1 cellular context compared by ENCODE assay signal in the genomic region with DNA sequence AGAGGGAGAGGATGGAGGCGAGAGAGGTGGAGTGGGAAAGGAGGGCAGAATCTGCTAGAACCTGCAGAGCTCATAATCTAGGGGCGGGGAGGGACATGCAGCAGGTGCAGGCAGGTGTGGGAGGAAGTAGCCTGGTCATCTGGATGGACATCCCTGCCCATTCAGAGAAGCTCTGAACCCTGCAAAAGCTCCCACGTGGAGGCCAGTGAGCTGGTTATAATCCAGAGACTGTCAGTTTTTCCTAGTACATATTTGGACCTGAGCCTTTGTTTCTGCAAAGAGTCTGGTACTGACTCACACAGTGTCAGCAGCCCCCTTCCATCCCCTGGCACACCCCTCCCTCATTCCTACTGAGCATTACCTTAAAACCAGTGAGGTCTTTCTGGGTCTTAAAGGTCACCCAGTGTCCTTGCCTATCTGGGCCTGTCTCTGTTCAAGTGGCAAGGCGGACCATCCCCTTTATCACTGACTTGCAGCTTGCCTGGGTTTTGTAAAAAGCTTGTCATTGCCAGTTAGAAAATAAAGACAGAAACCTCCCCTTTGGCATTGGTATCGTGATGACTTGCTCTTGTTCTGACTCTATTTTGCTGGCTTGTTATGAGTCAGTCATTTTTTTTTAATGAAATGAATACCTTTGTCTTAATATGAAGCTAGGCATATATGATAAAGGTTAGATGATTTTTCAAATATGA.
TF ChIP-seq lines count a peak whose summit lies in the region.

No MANE protein-coding gene starts in this region.

TF ChIP-seq in GM12878, 131 proteins besides CTCF, POLR2A, EP300 and RAD21 (continued from another document and continues in another):
- TF ChIP-seq, protein P1, sequence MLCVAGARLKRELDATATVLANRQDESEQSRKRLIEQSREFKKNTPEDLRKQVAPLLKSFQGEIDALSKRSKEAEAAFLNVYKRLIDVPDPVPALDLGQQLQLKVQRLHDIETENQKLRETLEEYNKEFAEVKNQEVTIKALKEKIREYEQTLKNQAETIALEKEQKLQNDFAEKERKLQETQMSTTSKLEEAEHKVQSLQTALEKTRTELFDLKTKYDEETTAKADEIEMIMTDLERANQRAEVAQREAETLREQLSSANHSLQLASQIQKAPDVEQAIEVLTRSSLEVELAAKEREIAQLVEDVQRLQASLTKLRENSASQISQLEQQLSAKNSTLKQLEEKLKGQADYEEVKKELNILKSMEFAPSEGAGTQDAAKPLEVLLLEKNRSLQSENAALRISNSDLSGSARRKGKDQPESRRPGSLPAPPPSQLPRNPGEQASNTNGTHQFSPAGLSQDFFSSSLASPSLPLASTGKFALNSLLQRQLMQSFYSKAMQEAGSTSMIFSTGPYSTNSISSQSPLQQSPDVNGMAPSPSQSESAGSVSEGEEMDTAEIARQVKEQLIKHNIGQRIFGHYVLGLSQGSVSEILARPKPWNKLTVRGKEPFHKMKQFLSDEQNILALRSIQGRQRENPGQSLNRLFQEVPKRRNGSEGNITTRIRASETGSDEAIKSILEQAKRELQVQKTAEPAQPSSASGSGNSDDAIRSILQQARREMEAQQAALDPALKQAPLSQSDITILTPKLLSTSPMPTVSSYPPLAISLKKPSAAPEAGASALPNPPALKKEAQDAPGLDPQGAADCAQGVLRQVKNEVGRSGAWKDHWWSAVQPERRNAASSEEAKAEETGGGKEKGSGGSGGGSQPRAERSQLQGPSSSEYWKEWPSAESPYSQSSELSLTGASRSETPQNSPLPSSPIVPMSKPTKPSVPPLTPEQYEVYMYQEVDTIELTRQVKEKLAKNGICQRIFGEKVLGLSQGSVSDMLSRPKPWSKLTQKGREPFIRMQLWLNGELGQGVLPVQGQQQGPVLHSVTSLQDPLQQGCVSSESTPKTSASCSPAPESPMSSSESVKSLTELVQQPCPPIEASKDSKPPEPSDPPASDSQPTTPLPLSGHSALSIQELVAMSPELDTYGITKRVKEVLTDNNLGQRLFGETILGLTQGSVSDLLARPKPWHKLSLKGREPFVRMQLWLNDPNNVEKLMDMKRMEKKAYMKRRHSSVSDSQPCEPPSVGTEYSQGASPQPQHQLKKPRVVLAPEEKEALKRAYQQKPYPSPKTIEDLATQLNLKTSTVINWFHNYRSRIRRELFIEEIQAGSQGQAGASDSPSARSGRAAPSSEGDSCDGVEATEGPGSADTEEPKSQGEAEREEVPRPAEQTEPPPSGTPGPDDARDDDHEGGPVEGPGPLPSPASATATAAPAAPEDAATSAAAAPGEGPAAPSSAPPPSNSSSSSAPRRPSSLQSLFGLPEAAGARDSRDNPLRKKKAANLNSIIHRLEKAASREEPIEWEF (IDR thresholded peaks at IDR 0.05; ENCODE audit: insufficient replicate concordance, low read depth, low read length) = no peak
- TF ChIP-seq KAT2A (conservative IDR thresholded peaks at IDR 0.05; ENCODE audit: control insufficient read depth, low read depth, low read length) (no peak), CREM (IDR thresholded peaks at IDR 0.05; ENCODE audit: low read depth) (peak; percentile 92), NFIC (IDR thresholded peaks at IDR 0.05; ENCODE audit: low read depth, low read length) (peak; percentile 98), RCOR1 (conservative IDR thresholded peaks at IDR 0.05; ENCODE audit: low read depth, low read length) (no peak), NRF1 (conservative IDR thresholded peaks at IDR 0.05; ENCODE audit: low read depth, low read length) (no peak), MTA2 (IDR thresholded peaks at IDR 0.05; ENCODE audit: low read depth) (peak; percentile 65; the same call in 1 of the 2 replicates), BACH1 (IDR thresholded peaks at IDR 0.05; ENCODE audit: borderline replicate concordance) (peak; percentile 62; the same call in 1 of the 2 replicates), ZNF384 (IDR thresholded peaks at IDR 0.05; ENCODE audit: borderline replicate concordance, low read depth, low read length) (0 out of 2 replicates have a peak, but pooled peaks have one; percentile 51), ZNF687 (IDR thresholded peaks at IDR 0.05) (no peak), PBX3 (IDR thresholded peaks at IDR 0.05; ENCODE audit: insufficient replicate concordance, low read depth, low read length) (no peak), PKNOX1 (IDR thresholded peaks at IDR 0.05) (0 out of 2 replicates have a peak, but pooled peaks have one; percentile 34), FOXM1 (IDR thresholded peaks at IDR 0.05; ENCODE audit: low read depth, low read length) (peak; percentile 95), CBX5 (IDR thresholded peaks at IDR 0.05; ENCODE audit: low read depth) (no peak), JUNB (IDR thresholded peaks at IDR 0.05) (peak; percentile 100), HDAC6 (IDR thresholded peaks at IDR 0.05; ENCODE audit: unreplicated experiment) (no peak), SMAD1 (IDR thresholded peaks at IDR 0.05; ENCODE audit: low read depth, partially characterized antibody) (no peak), NBN (IDR thresholded peaks at IDR 0.05) (no peak), TCF3 (IDR thresholded peaks at IDR 0.05; ENCODE audit: borderline replicate concordance, insufficient read depth, low read depth, low read length) (peak; percentile 72; the same call in 1 of the 2 replicates), CHD1 (IDR thresholded peaks at IDR 0.05; ENCODE audit: low read depth, low read length) (no peak), NR2C1 (IDR thresholded peaks at IDR 0.05) (no peak), DPF2 (IDR thresholded peaks at IDR 0.05) (peak; percentile 90), TCF12 (IDR thresholded peaks at IDR 0.05; ENCODE audit: low read depth, low read length) (0 out of 2 replicates have a peak, but pooled peaks have one; percentile 8), MYC (IDR thresholded peaks at IDR 0.05; ENCODE audit: insufficient read depth, insufficient read length, insufficient replicate concordance, low read length, severe bottlenecking) (no peak), IKZF2 (IDR thresholded peaks at IDR 0.05) (peak; percentile 54 to 76; a peak in 3 of 4 replicates), BRCA1 (IDR thresholded peaks at IDR 0.05; ENCODE audit: low read depth, low read length) (no peak), ZNF24 (IDR thresholded peaks at IDR 0.05) (peak; percentile 41; the same call in 1 of the 2 replicates), RUNX3 (IDR thresholded peaks at IDR 0.05; ENCODE audit: low read length) (peak; percentile 89), SRF (IDR thresholded peaks at IDR 0.05; ENCODE audit: low read depth in 2 of 2, low read length in 2 of 2) (peak in 1 of 2 experiments; percentile 83; a peak in 2 of 4 replicates), ETV6 (conservative IDR thresholded peaks at IDR 0.05 in 1 of 2, IDR thresholded peaks at IDR 0.05 in 1 of 2; ENCODE audit: borderline replicate concordance in 1 of 2, low read depth in 1 of 2) (peak in 1 of 2 experiments; percentile 85; a peak in 1 of 4 replicates), ZSCAN29 (IDR thresholded peaks at IDR 0.05) (no peak), GABPA (IDR thresholded peaks at IDR 0.05; ENCODE audit: low read depth) (peak; percentile 78), PAX5 (IDR thresholded peaks at IDR 0.05; ENCODE audit: borderline replicate concordance, low read depth, low read length) (peak; percentile 81), RELA (IDR thresholded peaks at IDR 0.05; ENCODE audit: borderline replicate concordance, partially characterized antibody) (no peak), KDM1A (IDR thresholded peaks at IDR 0.05; ENCODE audit: borderline replicate concordance) (no peak), MEF2B (IDR thresholded peaks at IDR 0.05; ENCODE audit: partially characterized antibody, poor library complexity, severe bottlenecking) (peak; percentile 20), SIX5 (IDR thresholded peaks at IDR 0.05; ENCODE audit: low read depth, low read length, severe bottlenecking) (peak; percentile 3), YY1 (IDR thresholded peaks at IDR 0.05; ENCODE audit: low read depth, low read length) (no peak), SUPT20H (IDR thresholded peaks at IDR 0.05; ENCODE audit: borderline replicate concordance, control insufficient read depth, low read depth, low read length) (no peak), HDGF (IDR thresholded peaks at IDR 0.05) (no peak), SUZ12 (IDR thresholded peaks at IDR 0.05; ENCODE audit: unreplicated experiment) (no peak)
- TF ChIP-seq, protein P2, sequence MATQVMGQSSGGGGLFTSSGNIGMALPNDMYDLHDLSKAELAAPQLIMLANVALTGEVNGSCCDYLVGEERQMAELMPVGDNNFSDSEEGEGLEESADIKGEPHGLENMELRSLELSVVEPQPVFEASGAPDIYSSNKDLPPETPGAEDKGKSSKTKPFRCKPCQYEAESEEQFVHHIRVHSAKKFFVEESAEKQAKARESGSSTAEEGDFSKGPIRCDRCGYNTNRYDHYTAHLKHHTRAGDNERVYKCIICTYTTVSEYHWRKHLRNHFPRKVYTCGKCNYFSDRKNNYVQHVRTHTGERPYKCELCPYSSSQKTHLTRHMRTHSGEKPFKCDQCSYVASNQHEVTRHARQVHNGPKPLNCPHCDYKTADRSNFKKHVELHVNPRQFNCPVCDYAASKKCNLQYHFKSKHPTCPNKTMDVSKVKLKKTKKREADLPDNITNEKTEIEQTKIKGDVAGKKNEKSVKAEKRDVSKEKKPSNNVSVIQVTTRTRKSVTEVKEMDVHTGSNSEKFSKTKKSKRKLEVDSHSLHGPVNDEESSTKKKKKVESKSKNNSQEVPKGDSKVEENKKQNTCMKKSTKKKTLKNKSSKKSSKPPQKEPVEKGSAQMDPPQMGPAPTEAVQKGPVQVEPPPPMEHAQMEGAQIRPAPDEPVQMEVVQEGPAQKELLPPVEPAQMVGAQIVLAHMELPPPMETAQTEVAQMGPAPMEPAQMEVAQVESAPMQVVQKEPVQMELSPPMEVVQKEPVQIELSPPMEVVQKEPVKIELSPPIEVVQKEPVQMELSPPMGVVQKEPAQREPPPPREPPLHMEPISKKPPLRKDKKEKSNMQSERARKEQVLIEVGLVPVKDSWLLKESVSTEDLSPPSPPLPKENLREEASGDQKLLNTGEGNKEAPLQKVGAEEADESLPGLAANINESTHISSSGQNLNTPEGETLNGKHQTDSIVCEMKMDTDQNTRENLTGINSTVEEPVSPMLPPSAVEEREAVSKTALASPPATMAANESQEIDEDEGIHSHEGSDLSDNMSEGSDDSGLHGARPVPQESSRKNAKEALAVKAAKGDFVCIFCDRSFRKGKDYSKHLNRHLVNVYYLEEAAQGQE (IDR thresholded peaks at IDR 0.05; ENCODE audit: low read depth, low read length) = no peak
- TF ChIP-seq, protein P3, sequence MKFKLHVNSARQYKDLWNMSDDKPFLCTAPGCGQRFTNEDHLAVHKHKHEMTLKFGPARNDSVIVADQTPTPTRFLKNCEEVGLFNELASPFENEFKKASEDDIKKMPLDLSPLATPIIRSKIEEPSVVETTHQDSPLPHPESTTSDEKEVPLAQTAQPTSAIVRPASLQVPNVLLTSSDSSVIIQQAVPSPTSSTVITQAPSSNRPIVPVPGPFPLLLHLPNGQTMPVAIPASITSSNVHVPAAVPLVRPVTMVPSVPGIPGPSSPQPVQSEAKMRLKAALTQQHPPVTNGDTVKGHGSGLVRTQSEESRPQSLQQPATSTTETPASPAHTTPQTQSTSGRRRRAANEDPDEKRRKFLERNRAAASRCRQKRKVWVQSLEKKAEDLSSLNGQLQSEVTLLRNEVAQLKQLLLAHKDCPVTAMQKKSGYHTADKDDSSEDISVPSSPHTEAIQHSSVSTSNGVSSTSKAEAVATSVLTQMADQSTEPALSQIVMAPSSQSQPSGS (IDR thresholded peaks at IDR 0.05; ENCODE audit: low read length) = peak; percentile 95
- TF ChIP-seq, protein P4, sequence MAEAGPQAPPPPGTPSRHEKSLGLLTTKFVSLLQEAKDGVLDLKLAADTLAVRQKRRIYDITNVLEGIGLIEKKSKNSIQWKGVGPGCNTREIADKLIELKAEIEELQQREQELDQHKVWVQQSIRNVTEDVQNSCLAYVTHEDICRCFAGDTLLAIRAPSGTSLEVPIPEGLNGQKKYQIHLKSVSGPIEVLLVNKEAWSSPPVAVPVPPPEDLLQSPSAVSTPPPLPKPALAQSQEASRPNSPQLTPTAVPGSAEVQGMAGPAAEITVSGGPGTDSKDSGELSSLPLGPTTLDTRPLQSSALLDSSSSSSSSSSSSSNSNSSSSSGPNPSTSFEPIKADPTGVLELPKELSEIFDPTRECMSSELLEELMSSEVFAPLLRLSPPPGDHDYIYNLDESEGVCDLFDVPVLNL (IDR thresholded peaks at IDR 0.05; ENCODE audit: low read depth, low read length) = no peak
